Comparison of ENCODE assay signal across 24 cellular contexts in genomic region chr3:59692117-59692516, GRCh38.
"Had no signal": no experiment of that assay in that cellular context is flagged by ENCODE, and none has a peak within 500 bp of the region (broad histone marks: within the 10 kb centered on the region; RNA-seq: fewer than 3 reads in every experiment).

No MANE protein-coding gene starts in this region.

- H3K27me3 ChIP-seq: esophagus squamous epithelium, gastroesophageal sphincter, neural progenitor cell, pancreas, testis, tibial nerve, upper lobe of right lung, vagina had no signal

- H3K27ac Mint-ChIP-seq: memory B cell; mesothelial cell of epicardium; natural killer cell treated with Interleukin-12 subunit alpha and Interleukin-12 subunit beta and Interleukin-15 and Interleukin-18, amount 100 ng/mL, for 72 hours; neural progenitor cell; progenitor cell of endocrine pancreas; stimulated activated naive CD8-positive, alpha-beta T cell treated with anti-CD3 and anti-CD28 coated beads, Interleukin-15, Interleukin-2, amounts not matched to agents 100 ng/mL and 50 ng/mL, for 24 hours had no signal

- H3K9me3 ChIP-seq: esophagus squamous epithelium, gastroesophageal sphincter, lower lobe of right lung, pancreas, testis, tibial nerve, upper lobe of right lung, vagina had no signal

- H3K36me3 ChIP-seq: esophagus squamous epithelium, gastroesophageal sphincter, left ventricle myocardium inferior, lower lobe of right lung, neural progenitor cell, pancreas, tibial nerve, upper lobe of right lung, vagina had no signal

- H3K27ac ChIP-seq: esophagus squamous epithelium, gastroesophageal sphincter, left ventricle myocardium inferior, lower lobe of right lung, neural progenitor cell, pancreas, testis, tibial nerve, upper lobe of right lung, vagina had no signal

- H3K4me1 ChIP-seq: esophagus squamous epithelium, gastroesophageal sphincter, left ventricle myocardium inferior, lower lobe of right lung, neural progenitor cell, pancreas, testis, tibial nerve, vagina had no signal

- H3K36me3 Mint-ChIP-seq: memory B cell; natural killer cell treated with Interleukin-12 subunit alpha and Interleukin-12 subunit beta and Interleukin-15 and Interleukin-18, amount 100 ng/mL, for 72 hours; neural progenitor cell had no signal

- H3K4me1 Mint-ChIP-seq: mesothelial cell of epicardium, neural progenitor cell had no signal

- ATAC-seq: gastroesophageal sphincter; left cardiac atrium; lower lobe of right lung; natural killer cell treated with Interleukin-12 subunit alpha and Interleukin-12 subunit beta and Interleukin-15 and Interleukin-18, amount 100 ng/mL, for 72 hours; pancreas; right cardiac atrium; upper lobe of right lung had no signal

- H3K9ac ChIP-seq: neural progenitor cell had no signal

- H3K4me3 Mint-ChIP-seq: memory B cell; mesothelial cell of epicardium; natural killer cell treated with Interleukin-12 subunit alpha and Interleukin-12 subunit beta and Interleukin-15 and Interleukin-18, amount 100 ng/mL, for 72 hours; neural progenitor cell; stimulated activated naive CD8-positive, alpha-beta T cell treated with anti-CD3 and anti-CD28 coated beads, Interleukin-15, Interleukin-2, amounts not matched to agents 100 ng/mL and 50 ng/mL, for 24 hours had no signal

- H3K27me3 Mint-ChIP-seq: memory B cell; natural killer cell treated with Interleukin-12 subunit alpha and Interleukin-12 subunit beta and Interleukin-15 and Interleukin-18, amount 100 ng/mL, for 72 hours; progenitor cell of endocrine pancreas; stimulated activated naive CD8-positive, alpha-beta T cell treated with anti-CD3 and anti-CD28 coated beads, Interleukin-15, Interleukin-2, amounts not matched to agents 100 ng/mL and 50 ng/mL, for 24 hours had no signal

- H3K4me2 ChIP-seq: neural progenitor cell had no signal

- H3K9me3 Mint-ChIP-seq: natural killer cell treated with Interleukin-12 subunit alpha and Interleukin-12 subunit beta and Interleukin-15 and Interleukin-18, amount 100 ng/mL, for 72 hours; stimulated activated naive CD8-positive, alpha-beta T cell treated with anti-CD3 and anti-CD28 coated beads, Interleukin-15, Interleukin-2, amounts not matched to agents 100 ng/mL and 50 ng/mL, for 24 hours had no signal

- DNase-seq: dermis blood vessel endothelial cell; esophagus squamous epithelium; foreskin fibroblast; glutamatergic neuron; islet precursor cell; left cardiac atrium; left ventricle myocardium inferior; lower lobe of right lung; occipital lobe; pancreas; right cardiac atrium; small intestine; stimulated activated CD4-positive, alpha-beta T cell treated with anti-CD3 and anti-CD28 coated beads, Interleukin-12 subunit alpha, Interleukin-12 subunit beta, amount 100 ng/mL, for 4 hours; testis; upper lobe of right lung had no signal

- H3K4me3 ChIP-seq: esophagus squamous epithelium, gastroesophageal sphincter, left ventricle myocardium inferior, lower lobe of right lung, neural progenitor cell, pancreas, testis, tibial nerve, upper lobe of right lung, vagina had no signal

- FAIRE-seq: pancreas, small intestine had no signal
